In genomic region chrX:137166591-137166990, GRCh38 we compare ENCODE assay signal across 10 cellular contexts.
A peak's percentile ranks its signal among the peaks of the same experiment; 100 is the strongest.
DNase-seq lines count a peak whose midpoint lies in the region; ATAC-seq, FAIRE-seq and TF ChIP-seq lines count a peak whose summit lies in the region.
"Had no signal": no experiment of that assay in that cellular context is flagged by ENCODE, and none has a peak within 500 bp of the region (broad histone marks: within the 10 kb centered on the region; RNA-seq: fewer than 3 reads in every experiment).

No MANE protein-coding gene starts in this region.

- peak; percentile 32; the same call in 1 of the 2 replicates for TF ChIP-seq CTCF in LNCAP (IDR thresholded peaks at IDR 0.05)
- peak; percentile 22 to 55 (median 44); a peak in 4 of 6 replicates for TF ChIP-seq CTCF in K562 (IDR thresholded peaks at IDR 0.05 in 2 of 3, conservative IDR thresholded peaks at IDR 0.05 in 1 of 3; ENCODE audit: insufficient read depth in 2 of 3, low read depth in 1 of 3, low read length in 3 of 3)

- H3K27me3 ChIP-seq in K562 (ENCODE audit: control insufficient read depth in 2 of 2, insufficient read depth in 2 of 2, low read length in 2 of 2), result no peaks in the 10 kb centered on the region

- no peaks in the 10 kb centered on the region for H3K9me3 ChIP-seq in K562 (replicated peaks; ENCODE audit: control insufficient read depth, insufficient read depth, low read depth, low read length)

- no peak overlapping the region for H3K4me3 Mint-ChIP-seq in activated T-cell treated with anti-CD3 and anti-CD28 coated beads, Interleukin-2, amount 50 U/mL, for 24 hours
- H3K4me3 Mint-ChIP-seq: CD4-positive, alpha-beta T cell had no signal

- POLR2A ChIA-PET in K562 (lab: Yijun Ruan, JAX), result no interaction called here

- H3K9me3 Mint-ChIP-seq in activated T-cell treated with anti-CD3 and anti-CD28 coated beads, Interleukin-2, amount 50 U/mL, for 24 hours, result no peaks in the 10 kb centered on the region
- H3K9me3 Mint-ChIP-seq: CD4-positive, alpha-beta T cell had no signal

- ATAC-seq in K562 (peak; percentile 61; the same call in 1 of the 3 replicates), GM21723 (IDR thresholded peaks at IDR 0.05; ENCODE audit: unreplicated experiment) (no peak)

- in situ Hi-C loops in K562 (cut with MboI), result no loop called here

- no peaks in the 10 kb centered on the region for H3K4me1 ChIP-seq in K562 (replicated peaks in 1 of 2; ENCODE audit: control insufficient read depth in 2 of 2, insufficient read depth in 2 of 2, low read length in 2 of 2)

- no peak overlapping the region for H3K27ac Mint-ChIP-seq in activated T-cell treated with anti-CD3 and anti-CD28 coated beads, Interleukin-2, amount 50 U/mL, for 24 hours
- H3K27ac Mint-ChIP-seq: CD4-positive, alpha-beta T cell had no signal

- no peak overlapping the region for H2AFZ ChIP-seq in K562 (ENCODE audit: low read depth, low read length)

- no peak overlapping the region for H3K9ac ChIP-seq in K562 (ENCODE audit: insufficient read depth in 1 of 2, low read depth in 2 of 2, low read length in 2 of 2)

- peaks cover 52% of the 10 kb centered on the region for H3K27me3 Mint-ChIP-seq in activated T-cell treated with anti-CD3 and anti-CD28 coated beads, Interleukin-2, amount 50 U/mL, for 24 hours

- H3K9me1 ChIP-seq in K562 (ENCODE audit: control insufficient read depth, insufficient read depth, low read length), result no peaks in the 10 kb centered on the region

- no peaks in the 10 kb centered on the region for H4K20me1 ChIP-seq in K562 (replicated peaks; ENCODE audit: control insufficient read depth, insufficient read depth, low read length)

- H3K4me2 ChIP-seq in K562 (ENCODE audit: insufficient read depth, low read length), result no peak overlapping the region

- DNase-seq in activated T-cell treated with anti-CD3 and anti-CD28 coated beads, Interleukin-2, amount 50 U/mL, for 24 hours, result peak; percentile 27
- DNase-seq in activated T-cell treated with anti-CD3 and anti-CD28 coated beads for 4 hours, result no peak
- DNase-seq in K562 (ENCODE audit: extremely low read depth in 1 of 4, low spot score in 3 of 4), result peak; percentile 15 to 24 (median 22)
- peak; percentile 4 for DNase-seq in stimulated activated CD4-positive, alpha-beta T cell treated with anti-CD3 and anti-CD28 coated beads, Interleukin-1b, Interleukin-23, amount 100 ng/mL, for 48 hours
- no peak for DNase-seq in glomerular visceral epithelial cell (ENCODE audit: extremely low spot score)
- DNase-seq in T1000 (lab: John Stamatoyannopoulos, UW), result no peak
- DNase-seq: CD4-positive, alpha-beta T cell; Right ventricle myocardium superior had no signal

- H3K36me3 ChIP-seq in K562 (ENCODE audit: control insufficient read depth, insufficient read depth, low read length), result no peaks in the 10 kb centered on the region

- no TSS peak for BruUV-seq in K562 (replicated peaks; lab: Mats Ljungman, UMichigan)

- H3K4me3 ChIP-seq in K562, result no peak overlapping the region

- WGBS in K562 (ENCODE audit: insufficient coverage, low coverage, missing lambda C conversion rate), result 0% methylated on average over 2 of the region's 2 CpGs

- intact Hi-C loops in K562 (cut with micrococcal nuclease), result no loop called here

- no peaks in the 10 kb centered on the region for H3K79me2 ChIP-seq in K562 (ENCODE audit: control insufficient read depth, insufficient read depth, low read length)

- TF ChIP-seq POLR2A in K562 (conservative IDR thresholded peaks at IDR 0.05), result no peak

- peak in 1 of 2 experiments; percentile 43; a peak in 2 of 4 replicates for TF ChIP-seq RAD21 in K562 (CRISPR knock-in tag; conservative IDR thresholded peaks at IDR 0.05 in 1 of 2, IDR thresholded peaks at IDR 0.05 in 1 of 2)

- no peak overlapping the region for H3K27ac ChIP-seq in K562 (ENCODE audit: extremely low read depth, low read depth, low read length)

- no peak for TF ChIP-seq EP300 in K562 (IDR thresholded peaks at IDR 0.05; ENCODE audit: low read length)

- no peaks in the 10 kb centered on the region for H3K4me1 Mint-ChIP-seq in activated T-cell treated with anti-CD3 and anti-CD28 coated beads, Interleukin-2, amount 50 U/mL, for 24 hours (ENCODE audit: low read depth)

- FAIRE-seq in K562 (lab: Jason Lieb, UNC), result no peak

- CTCF ChIA-PET in K562 (lab: Yijun Ruan, JAX; ENCODE audit: low intra/inter-chr PET ratio), result no interaction called here

- no peaks in the 10 kb centered on the region for H3K36me3 Mint-ChIP-seq in activated T-cell treated with anti-CD3 and anti-CD28 coated beads, Interleukin-2, amount 50 U/mL, for 24 hours (ENCODE audit: low read depth)

TF ChIP-seq in K562, 482 proteins besides CTCF, POLR2A, EP300 and RAD21:
- TF ChIP-seq THRAP3 (IDR thresholded peaks at IDR 0.05; ENCODE audit: borderline replicate concordance), result no peak
- TF ChIP-seq, protein P1, sequence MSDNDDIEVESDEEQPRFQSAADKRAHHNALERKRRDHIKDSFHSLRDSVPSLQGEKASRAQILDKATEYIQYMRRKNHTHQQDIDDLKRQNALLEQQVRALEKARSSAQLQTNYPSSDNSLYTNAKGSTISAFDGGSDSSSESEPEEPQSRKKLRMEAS (CRISPR knock-in tag; IDR thresholded peaks at IDR 0.05), result no peak
- TF ChIP-seq ZKSCAN8 (CRISPR knock-in tag; IDR thresholded peaks at IDR 0.05), result no peak
- TF ChIP-seq HEY1 (CRISPR knock-in tag; IDR thresholded peaks at IDR 0.05; ENCODE audit: borderline replicate concordance), result no peak
- no peak for TF ChIP-seq HNRNPH1 (optimal IDR thresholded peaks at IDR 0.05; ENCODE audit: low read depth, low read length)

Comparison
In these comparisons a context has a peak if more than half of its experiments do, and no peak if none do; other contexts are left out.
1. DNase-seq: peak in activated T-cell treated with anti-CD3 and anti-CD28 coated beads, Interleukin-2, amount 50 U/mL, for 24 hours (single experiment), K562 (4 of 4) and stimulated activated CD4-positive, alpha-beta T cell treated with anti-CD3 and anti-CD28 coated beads, Interleukin-1b, Interleukin-23, amount 100 ng/mL, for 48 hours (single experiment); none in activated T-cell treated with anti-CD3 and anti-CD28 coated beads for 4 hours (single experiment), glomerular visceral epithelial cell (single experiment) and T1000 (single experiment).